ENCODE assay signal across 8 cellular contexts in the genomic region with DNA sequence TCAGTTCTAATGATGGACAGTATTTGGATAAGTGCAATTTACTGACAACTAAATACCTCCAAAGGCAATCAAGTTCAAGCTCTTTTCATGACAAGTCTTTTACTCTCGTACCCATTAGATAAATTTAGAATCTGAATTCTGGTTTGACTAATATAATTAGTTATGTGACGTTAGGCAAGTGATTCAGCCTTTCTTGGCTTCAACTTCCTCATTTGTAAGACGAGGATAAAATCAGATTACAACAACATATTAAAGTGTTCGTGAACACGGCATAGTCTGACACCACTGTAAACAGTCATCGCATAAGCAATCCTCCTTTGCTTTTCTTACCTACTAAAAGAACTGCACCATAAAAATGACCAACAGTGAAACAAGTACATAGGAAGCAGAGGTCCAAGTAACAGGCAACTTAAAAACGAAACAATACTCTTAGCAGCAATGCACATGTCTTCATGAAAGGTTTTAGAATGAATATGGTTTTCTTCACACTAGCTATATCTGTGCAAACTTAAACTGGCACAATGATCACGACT. TPM values are rescaled to one million over a fixed set of nuclear protein-coding genes. Genes with fewer than 3 reads are reported as not detected.
DNase-seq lines count a peak whose midpoint lies in the region; ATAC-seq and TF ChIP-seq lines count a peak whose summit lies in the region.

No MANE protein-coding gene starts in this region.

- H3K9me3 ChIP-seq in sigmoid colon: no peaks in the 10 kb centered on the region

- peak; percentile 59 for ATAC-seq in GM19452 (IDR thresholded peaks at IDR 0.05; ENCODE audit: unreplicated experiment)

- no peaks in the 10 kb centered on the region for H3K9me3 Mint-ChIP-seq in IgD-negative memory B cell
- no peaks in the 10 kb centered on the region for H3K9me3 Mint-ChIP-seq in dendritic cell treated with granulocyte-macrophage colony-stimulating factor and Interleukin-4, amounts not matched to agents 40 ng/mL and 50 ng/mL, for 4 days

- peak overlapping the region in 1 of 4 donors; percentile 1 for H3K27ac ChIP-seq in sigmoid colon

- peaks cover 34 to 44% (median 42%) of the 10 kb centered on the region in 3 donors for H3K4me1 Mint-ChIP-seq in IgD-negative memory B cell
- H3K4me1 Mint-ChIP-seq in dendritic cell treated with granulocyte-macrophage colony-stimulating factor and Interleukin-4, amounts not matched to agents 40 ng/mL and 50 ng/mL, for 4 days (ENCODE audit: low read depth): peaks cover 30% of the 10 kb centered on the region

- H3K27me3 Mint-ChIP-seq in IgD-negative memory B cell: no peaks in the 10 kb centered on the region
- no peaks in the 10 kb centered on the region for H3K27me3 Mint-ChIP-seq in dendritic cell treated with granulocyte-macrophage colony-stimulating factor and Interleukin-4, amounts not matched to agents 40 ng/mL and 50 ng/mL, for 4 days

- H3K27me3 ChIP-seq in sigmoid colon: no peaks in the 10 kb centered on the region

- TF ChIP-seq EP300 in sigmoid colon (IDR thresholded peaks at IDR 0.05): no peak

- peak overlapping the region; percentile 72 to 96 (median 77) for H3K27ac Mint-ChIP-seq in IgD-negative memory B cell
- peak overlapping the region; percentile 78 for H3K27ac Mint-ChIP-seq in dendritic cell treated with granulocyte-macrophage colony-stimulating factor and Interleukin-4, amounts not matched to agents 40 ng/mL and 50 ng/mL, for 4 days

- no peak for TF ChIP-seq CTCF in sigmoid colon (IDR thresholded peaks at IDR 0.05)

- H3K36me3 Mint-ChIP-seq in IgD-negative memory B cell: peaks cover 16% of the 10 kb centered on the region
- peaks cover 15% of the 10 kb centered on the region for H3K36me3 Mint-ChIP-seq in dendritic cell treated with granulocyte-macrophage colony-stimulating factor and Interleukin-4, amounts not matched to agents 40 ng/mL and 50 ng/mL, for 4 days (ENCODE audit: low read depth)

- H3K4me3 Mint-ChIP-seq in IgD-negative memory B cell: peak overlapping the region; percentile 86 to 95 (median 90)
- peak overlapping the region; percentile 52 for H3K4me3 Mint-ChIP-seq in dendritic cell treated with granulocyte-macrophage colony-stimulating factor and Interleukin-4, amounts not matched to agents 40 ng/mL and 50 ng/mL, for 4 days

- peaks cover 0 to 11% (median 4%) of the 10 kb centered on the region in 4 donors for H3K4me1 ChIP-seq in sigmoid colon

- DNase-seq in AG20443 (ENCODE audit: low spot score) (peak; percentile 33), NCI-H1930 (lab: John Stamatoyannopoulos, UW) (no peak), NCI-H2196 treated with DMSO at 0.1 percent for 48 hours (lab: John Stamatoyannopoulos, UW; ENCODE audit: unreplicated experiment) (no peak), sigmoid colon (no peak), NCI-H510A treated with DMSO at 0.1 percent for 48 hours (lab: John Stamatoyannopoulos, UW) (no peak)

- no peaks in the 10 kb centered on the region for H3K36me3 ChIP-seq in sigmoid colon

- WGBS in sigmoid colon, 2 donors: 41 to 76% methylated on average over 8 of the region's 8 CpGs

- H3K4me3 ChIP-seq in sigmoid colon: peak overlapping the region in 1 of 4 donors; percentile 5

- intact Hi-C loops in dendritic cell treated with granulocyte-macrophage colony-stimulating factor and Interleukin-4, amounts not matched to agents 40 ng/mL and 50 ng/mL, for 4 days (cut with micrococcal nuclease): no loop called here
- intact Hi-C loops in sigmoid colon (cut with DNase I): no loop called here

- TF ChIP-seq POLR2A in sigmoid colon (IDR thresholded peaks at IDR 0.05): no peak

RNA-seq across cellular contexts. Expression of a gene that starts 25.7 kb away (rescaled TPM):
- polyA plus RNA-seq in IgD-negative memory B cell (44.8 TPM), sigmoid colon (100 to 1,000 TPM in 2 of 3 donors, 10 to 100 TPM in 1; 73.2 to 134 (median 113) TPM)
- total RNA-seq in sigmoid colon: 10 to 100 TPM; 19.3 to 33.1 (median 24.5) TPM
